In the genomic region with DNA sequence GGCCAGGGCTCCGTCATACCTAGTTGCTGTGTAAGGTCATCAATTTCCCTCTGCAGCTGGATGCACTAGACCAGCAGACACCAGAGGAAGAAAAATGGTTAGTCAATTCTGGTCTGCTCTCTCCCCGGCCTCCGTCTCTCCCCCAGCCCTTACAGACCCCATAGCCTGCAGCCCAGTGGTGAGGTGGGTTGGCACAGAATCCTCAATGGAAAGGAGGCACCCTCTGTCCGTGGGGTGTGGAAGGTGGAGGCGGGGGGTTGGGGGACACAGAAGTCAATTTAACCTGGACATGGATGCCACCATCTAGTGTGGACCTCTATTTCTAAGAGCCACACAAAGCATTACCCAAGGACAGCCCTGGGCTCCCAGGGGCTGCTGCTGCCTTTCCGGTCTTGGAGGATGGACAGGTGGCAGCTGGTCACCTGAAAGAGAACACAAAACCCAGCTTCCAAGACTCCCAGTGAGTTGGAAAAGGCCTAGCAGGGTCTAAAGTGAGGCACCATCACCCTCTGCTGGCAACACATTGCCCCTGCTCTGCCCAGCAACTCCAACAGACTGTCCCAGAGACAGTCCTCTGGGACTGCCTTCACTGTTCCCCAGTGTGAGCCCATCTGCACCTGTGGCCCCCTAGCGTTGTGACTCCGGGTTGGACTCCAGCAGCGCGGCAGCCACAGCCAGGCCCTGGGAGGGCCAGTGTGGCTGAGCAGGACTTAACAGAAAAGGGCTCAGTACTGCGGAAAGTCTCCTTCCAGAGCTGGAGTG, we compare ENCODE assay signal across 10 cellular contexts. TPM values are rescaled to one million over a fixed set of nuclear protein-coding genes. Genes with fewer than 3 reads are reported as not detected.
DNase-seq lines count a peak whose midpoint lies in the region; ATAC-seq and TF ChIP-seq lines count a peak whose summit lies in the region.
"Had no signal": no experiment of that assay in that cellular context is flagged by ENCODE, and none has a peak within 500 bp of the region (broad histone marks: within the 10 kb centered on the region; RNA-seq: fewer than 3 reads in every experiment).

No MANE protein-coding gene starts in this region.

- peak; percentile 8; the same call in 1 of the 2 replicates for TF ChIP-seq CTCF in AG10803 (conservative IDR thresholded peaks at IDR 0.05; ENCODE audit: low read length)
- peak; percentile 51 to 76 for TF ChIP-seq CTCF in GM23338 (conservative IDR thresholded peaks at IDR 0.05; ENCODE audit: low read depth in 2 of 2)
- TF ChIP-seq CTCF in RWPE2 (IDR thresholded peaks at IDR 0.05; ENCODE audit: poor library complexity, severe bottlenecking), result peak; percentile 10
- TF ChIP-seq CTCF in hepatocyte (IDR thresholded peaks at IDR 0.05; ENCODE audit: poor library complexity), result peak; percentile 24

- WGBS in hepatocyte (ENCODE audit: low lambda C conversion rate, missing lambda C conversion rate), result 70% methylated on average over 11 of the region's 11 CpGs

- H3K36me3 ChIP-seq in GM23338 (ENCODE audit: insufficient read depth) (no peaks in the 10 kb centered on the region), RWPE2 (ENCODE audit: low read depth) (no peaks in the 10 kb centered on the region), hepatocyte (replicated peaks; ENCODE audit: insufficient read depth, low read depth) (no peaks in the 10 kb centered on the region)

- H3K4me2 ChIP-seq in GM23338, result no peak overlapping the region
- no peak overlapping the region for H3K4me2 ChIP-seq in hepatocyte

- H3K9me3 ChIP-seq in RWPE2 (ENCODE audit: severe bottlenecking), result no peaks in the 10 kb centered on the region
- no peaks in the 10 kb centered on the region for H3K9me3 ChIP-seq in hepatocyte (ENCODE audit: low read depth)

- H3F3A ChIP-seq in GM23338 (replicated peaks; ENCODE audit: low read depth), result no peaks in the 10 kb centered on the region

- ATAC-seq in GM23338 (peak; percentile 98), RWPE2 (ENCODE audit: low read depth) (peak; percentile 55; the same call in 1 of the 3 replicates), HG03520 (IDR thresholded peaks at IDR 0.05; ENCODE audit: unreplicated experiment) (no peak)

- H3K4me1 ChIP-seq in GM23338 (ENCODE audit: insufficient read depth) (no peaks in the 10 kb centered on the region), RWPE2 (ENCODE audit: insufficient read depth, poor library complexity, severe bottlenecking) (no peaks in the 10 kb centered on the region), hepatocyte (ENCODE audit: insufficient read depth) (no peaks in the 10 kb centered on the region)

- H3K27me3 ChIP-seq in GM23338 (ENCODE audit: insufficient read depth) (no peaks in the 10 kb centered on the region), RWPE2 (ENCODE audit: insufficient read depth, poor library complexity, severe bottlenecking) (no peaks in the 10 kb centered on the region), hepatocyte (no peaks in the 10 kb centered on the region)

- H3K9me2 ChIP-seq in GM23338 (ENCODE audit: insufficient read depth) (no peaks in the 10 kb centered on the region), hepatocyte (replicated peaks; ENCODE audit: insufficient read depth) (no peaks in the 10 kb centered on the region)

- no peak overlapping the region for H3K4me3 ChIP-seq in AG10803 (ENCODE audit: low read length)
- H3K4me3 ChIP-seq in GM23338, result no peak overlapping the region
- no peak overlapping the region for H3K4me3 ChIP-seq in RWPE2 (ENCODE audit: severe bottlenecking)
- H3K4me3 ChIP-seq in hepatocyte, result no peak overlapping the region

- H4K20me1 ChIP-seq in GM23338 (replicated peaks; ENCODE audit: insufficient read depth) (no peaks in the 10 kb centered on the region), hepatocyte (ENCODE audit: insufficient read depth, poor library complexity, severe bottlenecking) (no peaks in the 10 kb centered on the region)

- H3K4me1 Mint-ChIP-seq in GM23338, result peaks cover 5% of the 10 kb centered on the region; the same call in 1 of the 3 replicates
- H3K4me1 Mint-ChIP-seq: IgD-negative memory B cell had no signal

- DNase-seq in AG10803 (ENCODE audit: low read depth) (no peak), GM23338 (ENCODE audit: low spot score) (peak; percentile 66), RWPE2 (ENCODE audit: low spot score) (no peak), hepatocyte (ENCODE audit: low spot score) (peak; percentile 10), NCI-H2227 (lab: John Stamatoyannopoulos, UW; ENCODE audit: unreplicated experiment) (no peak), OCI-M2 (lab: John Stamatoyannopoulos, UW; ENCODE audit: unreplicated experiment) (no peak), germinal center (ENCODE audit: low spot score) (no peak)
- DNase-seq: stimulated activated CD4-positive, alpha-beta T cell treated with anti-CD3 and anti-CD28 coated beads, Interleukin-12 subunit alpha, Interleukin-12 subunit beta, amount 100 ng/mL, for 4 hours had no signal

- H3K27ac Mint-ChIP-seq in GM23338, result no peak overlapping the region
- H3K27ac Mint-ChIP-seq: IgD-negative memory B cell had no signal

- H3K9me3 Mint-ChIP-seq in GM23338, result no peaks in the 10 kb centered on the region
- H3K9me3 Mint-ChIP-seq: IgD-negative memory B cell had no signal

- no peak overlapping the region for H3K4me3 Mint-ChIP-seq in GM23338
- H3K4me3 Mint-ChIP-seq: IgD-negative memory B cell had no signal

- no peaks in the 10 kb centered on the region; the same call in 2 of the 3 replicates for H3K36me3 Mint-ChIP-seq in GM23338 (ENCODE audit: low read depth)
- H3K36me3 Mint-ChIP-seq: IgD-negative memory B cell had no signal

- peaks cover 12% of the 10 kb centered on the region for H3K27me3 Mint-ChIP-seq in GM23338 (ENCODE audit: insufficient read depth, low read depth, poor library complexity)

- H2AFZ ChIP-seq in GM23338 (no peak overlapping the region), hepatocyte (no peak overlapping the region)

- no peak overlapping the region for H3K27ac ChIP-seq in GM23338 (ENCODE audit: low read depth)
- no peak overlapping the region for H3K27ac ChIP-seq in RWPE2 (ENCODE audit: poor library complexity, severe bottlenecking)
- H3K27ac ChIP-seq in hepatocyte, result no peak overlapping the region

- H3K79me2 ChIP-seq in GM23338 (replicated peaks; ENCODE audit: insufficient read depth) (no peaks in the 10 kb centered on the region), hepatocyte (no peaks in the 10 kb centered on the region)

TF ChIP-seq in GM23338, 12 proteins besides CTCF, POLR2A, EP300 and RAD21 (continues in another document):
- TF ChIP-seq, protein P1, sequence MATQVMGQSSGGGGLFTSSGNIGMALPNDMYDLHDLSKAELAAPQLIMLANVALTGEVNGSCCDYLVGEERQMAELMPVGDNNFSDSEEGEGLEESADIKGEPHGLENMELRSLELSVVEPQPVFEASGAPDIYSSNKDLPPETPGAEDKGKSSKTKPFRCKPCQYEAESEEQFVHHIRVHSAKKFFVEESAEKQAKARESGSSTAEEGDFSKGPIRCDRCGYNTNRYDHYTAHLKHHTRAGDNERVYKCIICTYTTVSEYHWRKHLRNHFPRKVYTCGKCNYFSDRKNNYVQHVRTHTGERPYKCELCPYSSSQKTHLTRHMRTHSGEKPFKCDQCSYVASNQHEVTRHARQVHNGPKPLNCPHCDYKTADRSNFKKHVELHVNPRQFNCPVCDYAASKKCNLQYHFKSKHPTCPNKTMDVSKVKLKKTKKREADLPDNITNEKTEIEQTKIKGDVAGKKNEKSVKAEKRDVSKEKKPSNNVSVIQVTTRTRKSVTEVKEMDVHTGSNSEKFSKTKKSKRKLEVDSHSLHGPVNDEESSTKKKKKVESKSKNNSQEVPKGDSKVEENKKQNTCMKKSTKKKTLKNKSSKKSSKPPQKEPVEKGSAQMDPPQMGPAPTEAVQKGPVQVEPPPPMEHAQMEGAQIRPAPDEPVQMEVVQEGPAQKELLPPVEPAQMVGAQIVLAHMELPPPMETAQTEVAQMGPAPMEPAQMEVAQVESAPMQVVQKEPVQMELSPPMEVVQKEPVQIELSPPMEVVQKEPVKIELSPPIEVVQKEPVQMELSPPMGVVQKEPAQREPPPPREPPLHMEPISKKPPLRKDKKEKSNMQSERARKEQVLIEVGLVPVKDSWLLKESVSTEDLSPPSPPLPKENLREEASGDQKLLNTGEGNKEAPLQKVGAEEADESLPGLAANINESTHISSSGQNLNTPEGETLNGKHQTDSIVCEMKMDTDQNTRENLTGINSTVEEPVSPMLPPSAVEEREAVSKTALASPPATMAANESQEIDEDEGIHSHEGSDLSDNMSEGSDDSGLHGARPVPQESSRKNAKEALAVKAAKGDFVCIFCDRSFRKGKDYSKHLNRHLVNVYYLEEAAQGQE (IDR thresholded peaks at IDR 0.05; ENCODE audit: unreplicated experiment), result no peak
- TF ChIP-seq STAT1 (IDR thresholded peaks at IDR 0.05; ENCODE audit: unreplicated experiment), result no peak
- TF ChIP-seq, protein P2, sequence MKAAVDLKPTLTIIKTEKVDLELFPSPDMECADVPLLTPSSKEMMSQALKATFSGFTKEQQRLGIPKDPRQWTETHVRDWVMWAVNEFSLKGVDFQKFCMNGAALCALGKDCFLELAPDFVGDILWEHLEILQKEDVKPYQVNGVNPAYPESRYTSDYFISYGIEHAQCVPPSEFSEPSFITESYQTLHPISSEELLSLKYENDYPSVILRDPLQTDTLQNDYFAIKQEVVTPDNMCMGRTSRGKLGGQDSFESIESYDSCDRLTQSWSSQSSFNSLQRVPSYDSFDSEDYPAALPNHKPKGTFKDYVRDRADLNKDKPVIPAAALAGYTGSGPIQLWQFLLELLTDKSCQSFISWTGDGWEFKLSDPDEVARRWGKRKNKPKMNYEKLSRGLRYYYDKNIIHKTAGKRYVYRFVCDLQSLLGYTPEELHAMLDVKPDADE (IDR thresholded peaks at IDR 0.05), result no peak
- TF ChIP-seq ZNF331 (CRISPR knock-in tag; IDR thresholded peaks at IDR 0.05; ENCODE audit: low read depth), result no peak
- TF ChIP-seq EZH2 (IDR thresholded peaks at IDR 0.05; ENCODE audit: low read depth, unreplicated experiment), result no peak
- no peak for TF ChIP-seq POLR2AphosphoS5 (IDR thresholded peaks at IDR 0.05; ENCODE audit: low read depth)
- no peak for TF ChIP-seq EZH2phosphoT487 (IDR thresholded peaks at IDR 0.05; ENCODE audit: unreplicated experiment)
- no peak for TF ChIP-seq ZNF114 (CRISPR knock-in tag; IDR thresholded peaks at IDR 0.05)
- no peak for TF ChIP-seq NANOG (IDR thresholded peaks at IDR 0.05; ENCODE audit: borderline replicate concordance)
- TF ChIP-seq CREB1 (CRISPR knock-in tag; IDR thresholded peaks at IDR 0.05; ENCODE audit: low read depth), result no peak
- no peak for TF ChIP-seq JUNB (IDR thresholded peaks at IDR 0.05; ENCODE audit: unreplicated experiment)

RNA-seq across cellular contexts. Expression of a gene that starts 40.1 kb away (rescaled TPM):
- total RNA-seq in GM23338 (2014; rRNA removed; shearing (Covaris generic)), result 7.0 and 9.5 TPM in 2 replicates
- polyA plus RNA-seq in GM23338 (2016; fragmentation: Nextera tagmentation; extraction: Ambion mirVana) (3.7 and 4.7 TPM in 2 replicates), hepatocyte (3.2 and 5.0 TPM in 2 replicates)
- total RNA-seq in hepatocyte, result 1.3 and 2.3 TPM in 2 replicates

Comparison
In these comparisons a context has a peak if more than half of its experiments do, and no peak if none do; other contexts are left out.
1. DNase-seq: peak in GM23338 (single experiment) and hepatocyte (single experiment); none in AG10803 (single experiment), RWPE2 (single experiment), NCI-H2227 (single experiment), OCI-M2 (single experiment) and germinal center (single experiment).
2. CTCF ChIP-seq: peak in every context shown above with its lines; median percentile 64 in GM23338; 24 in hepatocyte; 10 in RWPE2; 8 in AG10803.